In the genomic region with DNA sequence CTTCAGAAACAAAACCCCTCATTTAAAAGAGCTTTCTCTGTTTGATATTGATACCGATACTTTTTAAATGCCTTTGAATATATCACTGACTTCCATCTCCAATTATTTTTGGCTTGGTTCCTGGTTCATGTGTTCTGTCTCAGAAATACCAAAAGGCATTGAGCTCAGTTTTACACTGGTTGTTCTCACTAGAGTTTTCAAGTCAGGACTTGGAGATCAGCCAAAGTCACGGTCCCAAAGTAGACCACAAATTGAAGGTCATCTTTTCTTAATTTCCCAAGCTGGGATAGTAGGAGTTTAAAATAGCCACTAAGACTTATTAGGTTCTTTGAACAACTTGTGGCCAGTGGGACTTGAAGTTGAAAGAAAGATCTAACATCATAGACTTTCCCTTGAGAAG, we compare ENCODE assay signal across 21 cellular contexts.
"Had no signal": no experiment of that assay in that cellular context is flagged by ENCODE, and none has a peak within 500 bp of the region (broad histone marks: within the 10 kb centered on the region; RNA-seq: fewer than 3 reads in every experiment).

No MANE protein-coding gene starts in this region.

- H3K4me1 ChIP-seq: body of pancreas, tibial artery had no signal

- H3K27me3 ChIP-seq: body of pancreas, cardiac muscle cell, hepatocyte, spleen, tibial artery had no signal

- ATAC-seq: activated T-cell treated with anti-CD3 and anti-CD28 coated beads, Interleukin-2, amount 50 U/mL, for 72 hours; body of pancreas; left lobe of liver; naive thymus-derived CD4-positive, alpha-beta T cell had no signal

- H3K36me3 ChIP-seq: cardiac muscle cell, spleen, tibial artery had no signal

- H3K4me3 ChIP-seq: body of pancreas, cardiac muscle cell, hepatocyte, lung, spleen, tibial artery had no signal

- H3K9me3 ChIP-seq: body of pancreas, spleen, tibial artery had no signal

- DNase-seq: activated CD4-positive, alpha-beta memory T cell treated with anti-CD3 and anti-CD28 coated beads, Interleukin-2, amount 10 ng/mL, durations not matched to agents 7 days and 5 days; activated CD4-positive, alpha-beta T cell treated with anti-CD3 and anti-CD28 coated beads for 4 hours; activated CD4-positive, CD25-positive, alpha-beta regulatory T cell; activated effector memory CD4-positive, alpha-beta T cell treated with anti-CD3 and anti-CD28 coated beads, Interleukin-2, amount 50 U/mL, for 16 hours; activated naive CD4-positive, alpha-beta T cell treated with anti-CD3 and anti-CD28 coated beads, Interleukin-2, amount 10 ng/mL, durations not matched to agents 7 days and 5 days; activated T-cell treated with anti-CD3 and anti-CD28 coated beads, Interleukin-2, amount 50 U/mL, for 72 hours; amygdala; body of pancreas; effector CD4-positive, alpha-beta T cell; foreskin fibroblast; immature natural killer cell; naive thymus-derived CD4-positive, alpha-beta T cell; spleen; stimulated activated CD4-positive, alpha-beta T cell treated with anti-CD3 and anti-CD28 coated beads, Interleukin-4, amount 100 ng/mL, for 1 hour; stimulated activated naive CD4-positive, alpha-beta T cell treated with Interleukin-2 at 50 U/mL for 16 hours; T1000; tibial artery had no signal

- H3K27ac ChIP-seq: body of pancreas, cardiac muscle cell, hepatocyte, spleen, tibial artery had no signal
